1 cellular context compared by ENCODE assay signal in genomic region chr10:76583711-76584161, GRCh38.
TF ChIP-seq lines count a peak whose summit lies in the region.

No MANE protein-coding gene starts in this region.

TF ChIP-seq in H1, 55 proteins besides CTCF, POLR2A, EP300 and RAD21:
- TF ChIP-seq TEAD4 (IDR thresholded peaks at IDR 0.05; ENCODE audit: low read depth, low read length) (peak; percentile 93), CHD1 (IDR thresholded peaks at IDR 0.05; ENCODE audit: low read depth, low read length) (no peak)
